Comparison of ENCODE assay signal across 18 cellular contexts in genomic region chr9:86843182-86843581, GRCh38.
DNase-seq lines count a peak whose midpoint lies in the region; TF ChIP-seq lines count a peak whose summit lies in the region.
"Had no signal": no experiment of that assay in that cellular context is flagged by ENCODE, and none has a peak within 500 bp of the region (broad histone marks: within the 10 kb centered on the region; RNA-seq: fewer than 3 reads in every experiment).

No MANE protein-coding gene starts in this region.

- WGBS in hepatocyte (ENCODE audit: low lambda C conversion rate, missing lambda C conversion rate), result 74% methylated on average over 1 of the region's 1 CpG

- DNase-seq in NCI-H2171 treated with DMSO at 0.1 percent for 48 hours (lab: John Stamatoyannopoulos, UW) (peak; percentile 22), NCI-H2171 (lab: John Stamatoyannopoulos, UW) (no peak), RWPE1 (ENCODE audit: low spot score) (peak; percentile 24), hepatocyte (ENCODE audit: low spot score) (peak; percentile 49), renal cortical epithelial cell (ENCODE audit: low read depth) (peak; percentile 34), iPS-NIHi7 (ENCODE audit: extremely low spot score) (no peak), NCI-H2107 (lab: John Stamatoyannopoulos, UW) (no peak)
- no peak for DNase-seq in stimulated activated CD4-positive, alpha-beta T cell treated with anti-CD3 and anti-CD28 coated beads, Interleukin-2, amount 100 ng/mL, for 24 hours
- DNase-seq: 8988T; activated CD4-positive, alpha-beta memory T cell treated with anti-CD3 and anti-CD28 coated beads, Interleukin-2, amount 10 ng/mL, durations not matched to agents 7 days and 5 days; activated T-cell treated with anti-CD3 and anti-CD28 coated beads, Interleukin-2, amount 50 U/mL, for 24 hours; C1 segment of cervical spinal cord; central memory CD4-positive, alpha-beta T cell; effector CD4-positive, alpha-beta T cell; naive thymus-derived CD4-positive, alpha-beta T cell; psoas muscle; SIG-M5; T-helper 2 cell had no signal

- H4K20me1 ChIP-seq in hepatocyte (ENCODE audit: insufficient read depth, poor library complexity, severe bottlenecking), result no peaks in the 10 kb centered on the region

- POLR2A ChIA-PET in RWPE1 (lab: Yijun Ruan, JAX; ENCODE audit: low non-redundant PET), result no interaction called here

- H3K9me3 ChIP-seq in hepatocyte (ENCODE audit: low read depth), result no peaks in the 10 kb centered on the region
- H3K9me3 ChIP-seq: psoas muscle had no signal

- H3K9me2 ChIP-seq in hepatocyte (replicated peaks; ENCODE audit: insufficient read depth), result no peaks in the 10 kb centered on the region

- no peaks in the 10 kb centered on the region for H3K27me3 ChIP-seq in hepatocyte

- H3K79me2 ChIP-seq in hepatocyte, result no peaks in the 10 kb centered on the region

- no peaks in the 10 kb centered on the region for H3K4me1 ChIP-seq in hepatocyte (ENCODE audit: insufficient read depth)
- H3K4me1 ChIP-seq: psoas muscle had no signal

- no peak overlapping the region for H3K4me3 ChIP-seq in hepatocyte
- H3K4me3 ChIP-seq: psoas muscle had no signal

- TF ChIP-seq CTCF in RWPE1 (conservative IDR thresholded peaks at IDR 0.05; ENCODE audit: low read depth) (no peak), hepatocyte (IDR thresholded peaks at IDR 0.05; ENCODE audit: poor library complexity) (no peak)

- no peak overlapping the region for H3K4me2 ChIP-seq in hepatocyte

- H3K36me3 ChIP-seq in hepatocyte (replicated peaks; ENCODE audit: insufficient read depth, low read depth), result no peaks in the 10 kb centered on the region

- no peak overlapping the region for H2AFZ ChIP-seq in hepatocyte

- H3K27ac ChIP-seq in RWPE1 (no peak overlapping the region), hepatocyte (no peak overlapping the region)
- H3K27ac ChIP-seq: psoas muscle had no signal

- CTCF ChIA-PET in RWPE1 (lab: Yijun Ruan, JAX), result no interaction called here

Comparison
In these comparisons a context has a peak if more than half of its experiments do, and no peak if none do; other contexts are left out.
1. DNase-seq: peak in NCI-H2171 treated with DMSO at 0.1 percent for 48 hours (single experiment), RWPE1 (single experiment), hepatocyte (single experiment) and renal cortical epithelial cell (single experiment); none in NCI-H2171 (single experiment), stimulated activated CD4-positive, alpha-beta T cell treated with anti-CD3 and anti-CD28 coated beads, Interleukin-2, amount 100 ng/mL, for 24 hours (0 of 2), iPS-NIHi7 (single experiment) and NCI-H2107 (single experiment).